In genomic region chr19:45976180-45976579, GRCh38 we compare ENCODE assay signal across 19 cellular contexts. TPM values are rescaled to one million over a fixed set of nuclear protein-coding genes. Genes with fewer than 3 reads are reported as not detected.
A peak's percentile ranks its signal among the peaks of the same experiment; 100 is the strongest.
DNase-seq lines count a peak whose midpoint lies in the region; ATAC-seq and TF ChIP-seq lines count a peak whose summit lies in the region.
"Had no signal": no experiment of that assay in that cellular context is flagged by ENCODE, and none has a peak within 500 bp of the region (broad histone marks: within the 10 kb centered on the region; RNA-seq: fewer than 3 reads in every experiment).

No MANE protein-coding gene starts in this region.

- H3K79me2 ChIP-seq in GM23248 (ENCODE audit: insufficient read depth), result no peaks in the 10 kb centered on the region

- H4K20me1 ChIP-seq in GM23248 (ENCODE audit: insufficient read depth), result no peaks in the 10 kb centered on the region

- no peaks in the 10 kb centered on the region for H3K9me3 Mint-ChIP-seq in neural crest cell
- H3K9me3 Mint-ChIP-seq: memory B cell had no signal

- H3K4me3 ChIP-seq in GM23248, result no peak overlapping the region
- H3K4me3 ChIP-seq: gastrocnemius medialis, SK-N-MC had no signal

- peaks cover 50% of the 10 kb centered on the region for H3K27me3 Mint-ChIP-seq in neural crest cell (ENCODE audit: low read depth)

- no peak for ATAC-seq in GM21381 (IDR thresholded peaks at IDR 0.05; ENCODE audit: unreplicated experiment)
- ATAC-seq in GM21526 (IDR thresholded peaks at IDR 0.05; ENCODE audit: low FRiP score, unreplicated experiment), result no peak
- ATAC-seq: gastrocnemius medialis, PC-3 had no signal

- H3K27ac ChIP-seq in GM23248, result no peak overlapping the region
- H3K27ac ChIP-seq: gastrocnemius medialis, SK-N-MC had no signal

- peaks cover 33% of the 10 kb centered on the region for H3K27me3 ChIP-seq in GM23248 (replicated peaks; ENCODE audit: insufficient read depth)

- no peaks in the 10 kb centered on the region for H3K9me2 ChIP-seq in GM23248 (ENCODE audit: insufficient read depth)

- in situ Hi-C loops in GM23248 (cut with MboI), result no loop called here

- H3K36me3 Mint-ChIP-seq in neural crest cell (ENCODE audit: low read depth), result no peaks in the 10 kb centered on the region
- H3K36me3 Mint-ChIP-seq: activated naive CD8-positive, alpha-beta T cell had no signal

- peak overlapping the region; percentile 74 for H3K4me3 Mint-ChIP-seq in neural crest cell
- H3K4me3 Mint-ChIP-seq: activated naive CD8-positive, alpha-beta T cell; memory B cell had no signal

- H3K9me3 ChIP-seq in GM23248 (ENCODE audit: low read depth), result no peaks in the 10 kb centered on the region
- H3K9me3 ChIP-seq: gastrocnemius medialis had no signal

- TF ChIP-seq CTCF in neural crest cell (conservative IDR thresholded peaks at IDR 0.05), result no peak

- no peaks in the 10 kb centered on the region for H3F3A ChIP-seq in GM23248 (ENCODE audit: insufficient read depth)

- H3K9ac ChIP-seq in GM23248, result no peak overlapping the region

- peak overlapping the region; percentile 20 for H3K27ac Mint-ChIP-seq in neural crest cell (ENCODE audit: unreplicated experiment)
- H3K27ac Mint-ChIP-seq: activated naive CD8-positive, alpha-beta T cell; memory B cell had no signal

- no peaks in the 10 kb centered on the region for H3K4me1 ChIP-seq in GM23248 (ENCODE audit: insufficient read depth)
- H3K4me1 ChIP-seq: gastrocnemius medialis had no signal

- H2AFZ ChIP-seq in GM23248, result no peak overlapping the region

- intact Hi-C loops in posterior vena cava (cut with DNase I), result no loop called here

- WGBS in GM23248 (ENCODE audit: low coverage in 1 of 2, low lambda C conversion rate in 2 of 2, missing lambda C conversion rate in 2 of 2), 2 experiments, result 19 to 23% methylated on average over 12 to 14 of the region's 14 CpGs

- no peak overlapping the region for H3K4me2 ChIP-seq in GM23248 (ENCODE audit: unreplicated experiment)

- H3K36me3 ChIP-seq in GM23248 (ENCODE audit: low read depth), result no peaks in the 10 kb centered on the region
- H3K36me3 ChIP-seq: gastrocnemius medialis had no signal

- DNase-seq in GM23248 (peak; percentile 30), NCI-H2171 (lab: John Stamatoyannopoulos, UW) (peak; percentile 74), cerebellar cortex (ENCODE audit: low spot score) (peak; percentile 67), neural crest cell (ENCODE audit: low read depth, low spot score) (no peak), posterior vena cava (ENCODE audit: low spot score) (no peak), NCI-H510A treated with DMSO at 0.1 percent for 48 hours (lab: John Stamatoyannopoulos, UW) (no peak)
- DNase-seq: activated T-cell treated with anti-CD3 and anti-CD28 coated beads, Interleukin-2, amount 50 U/mL, for 1 hour; gastrocnemius medialis; HCEC 1CT; PC-3; stimulated activated CD4-positive, alpha-beta T cell treated with anti-CD3 and anti-CD28 coated beads, Interleukin-4, amount 100 ng/mL, for 24 hours had no signal

- peaks cover 35% of the 10 kb centered on the region for H3K4me1 Mint-ChIP-seq in neural crest cell

RNA-seq across cellular contexts. Expression of gene NOVA2, which starts 2.5 kb away (rescaled TPM):
- total RNA-seq in GM23248 (2014; rRNA removed; shearing (Covaris generic)), result not detected in 2 replicates
- polyA plus RNA-seq in GM23248 (2016; fragmentation: Nextera tagmentation; extraction: Ambion mirVana), result not detected in 2 replicates
- total RNA-seq in neural crest cell (25.5 and 25.6 TPM in 2 replicates), posterior vena cava (1 to 10 TPM; 7.9 to 8.0 TPM)
- total RNA-seq: NCI-H460, PC-3 had no signal

RNA-seq across cellular contexts. Expression of gene CCDC61, which starts 19.1 kb away (rescaled TPM):
- 6.9 and 9.0 TPM in 2 replicates for total RNA-seq in GM23248 (2014; rRNA removed; shearing (Covaris generic))
- 1.6 and 2.6 TPM in 2 replicates for polyA plus RNA-seq in GM23248 (2016; fragmentation: Nextera tagmentation; extraction: Ambion mirVana)
- total RNA-seq in neural crest cell (17.6 and 18.1 TPM in 2 replicates), posterior vena cava (10 to 100 TPM in 1 of 2 donors, 1 to 10 TPM in 1; 10.0 to 12.9 TPM)

RNA-seq across cellular contexts. Expression of gene PGLYRP1, which starts 46.7 kb away (rescaled TPM):
- total RNA-seq in GM23248 (2014; rRNA removed; shearing (Covaris generic)), result not detected in 2 replicates
- not detected in 2 replicates for polyA plus RNA-seq in GM23248 (2016; fragmentation: Nextera tagmentation; extraction: Ambion mirVana)
- total RNA-seq in neural crest cell, result not detected in 2 replicates
- not detected for total RNA-seq in posterior vena cava
- total RNA-seq: endothelial cell of umbilical vein, gastrocnemius medialis, NCI-H460, PC-3 had no signal
- polyA plus RNA-seq: BJ, endothelial cell of umbilical vein had no signal

Comparison
In these comparisons a context has a peak if more than half of its experiments do, and no peak if none do; other contexts are left out.
1. DNase-seq: peak in GM23248 (single experiment), NCI-H2171 (single experiment) and cerebellar cortex (single experiment); none in neural crest cell (single experiment), posterior vena cava (single experiment) and NCI-H510A treated with DMSO at 0.1 percent for 48 hours (single experiment).